30 cellular contexts compared by ENCODE assay signal in the genomic region with DNA sequence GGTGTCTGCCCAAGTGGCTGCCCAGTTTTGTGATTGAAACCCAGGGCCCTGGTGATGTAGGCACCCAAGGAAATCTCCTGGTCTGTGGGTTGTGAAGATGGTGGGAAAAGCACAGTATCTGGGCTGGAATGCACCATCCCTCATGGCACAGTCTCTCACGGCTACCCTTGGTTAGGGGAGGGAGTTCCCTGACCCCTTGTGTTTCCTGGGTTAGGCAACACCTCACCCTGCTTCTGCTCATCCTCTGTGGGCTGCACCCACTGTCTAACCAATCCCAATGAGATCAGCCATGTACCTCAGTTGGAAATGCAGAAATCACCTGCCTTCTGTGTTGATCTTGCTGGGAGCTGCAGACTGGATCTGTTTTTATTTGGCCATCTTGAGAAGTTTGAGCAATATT. TPM values are rescaled to one million over a fixed set of nuclear protein-coding genes. Genes with fewer than 3 reads are reported as not detected.
"Had no signal": no experiment of that assay in that cellular context is flagged by ENCODE, and none has a peak within 500 bp of the region (broad histone marks: within the 10 kb centered on the region; RNA-seq: fewer than 3 reads in every experiment).

No MANE protein-coding gene starts in this region.

- H3K4me1 Mint-ChIP-seq: nephron progenitor cell had no signal

- H3K27ac Mint-ChIP-seq: activated CD4-positive, alpha-beta T cell treated with anti-CD3 and anti-CD28 coated beads, Interleukin-2, amount 10 ng/mL, durations not matched to agents 24 days and 14 days; activated CD8-positive, alpha-beta memory T cell treated with anti-CD3 and anti-CD28 coated beads, Interleukin-2, amount 10 ng/mL, durations not matched to agents 7 days and 5 days; activated CD8-positive, alpha-beta T cell treated with anti-CD3 and anti-CD28 coated beads, Interleukin-2, amount 10 ng/mL, durations not matched to agents 7 days and 5 days; activated naive CD4-positive, alpha-beta T cell treated with anti-CD3 and anti-CD28 coated beads for 36 hours; nephron progenitor cell; progenitor cell of endocrine pancreas; stimulated activated effector memory CD8-positive, alpha-beta T cell treated with anti-CD3 and anti-CD28 coated beads, Interleukin-12 subunit alpha, Interleukin-12 subunit beta, amount 100 ng/mL, for 72 hours; stimulated activated naive CD8-positive, alpha-beta T cell treated with anti-CD3 and anti-CD28 coated beads, Interleukin-15, Interleukin-2, amounts not matched to agents 100 ng/mL and 50 ng/mL, for 24 hours; T-helper 17 cell had no signal

- H3K36me3 Mint-ChIP-seq: stimulated activated effector memory CD8-positive, alpha-beta T cell treated with anti-CD3 and anti-CD28 coated beads, Interleukin-12 subunit alpha, Interleukin-12 subunit beta, amount 100 ng/mL, for 72 hours had no signal

- DNase-seq: activated CD4-positive, alpha-beta T cell treated with anti-CD3 and anti-CD28 coated beads, Interleukin-2, amount 10 ng/mL, durations not matched to agents 24 days and 14 days; activated CD8-positive, alpha-beta memory T cell treated with anti-CD3 and anti-CD28 coated beads, Interleukin-2, amount 10 ng/mL, durations not matched to agents 7 days and 5 days; activated CD8-positive, alpha-beta T cell treated with anti-CD3 and anti-CD28 coated beads, Interleukin-2, amount 10 ng/mL, durations not matched to agents 7 days and 5 days; activated effector memory CD4-positive, alpha-beta T cell treated with Interleukin-2 at 50 U/mL for 16 hours; activated naive CD4-positive, alpha-beta T cell treated with anti-CD3 and anti-CD28 coated beads for 36 hours; anterior cingulate cortex; effector CD8-positive, alpha-beta T cell; erythroblast; gastrocnemius medialis; glutamatergic neuron; hippocampal formation; kidney; lower lobe of right lung; mesenchymal stem cell; nephron progenitor cell; ovary; sigmoid colon; small intestine; stimulated activated CD4-positive, alpha-beta T cell treated with anti-CD3 and anti-CD28 coated beads, Interleukin-4, amount 100 ng/mL, for 24 hours; T-helper 17 cell; T1000; upper lobe of left lung; WERI-Rb-1 had no signal

- ATAC-seq: activated CD4-positive, CD25-positive, alpha-beta regulatory T cell treated with anti-CD3 and anti-CD28 coated beads, Interleukin-2, amount 50 U/mL, for 24 hours; activated CD8-positive, alpha-beta memory T cell treated with anti-CD3 and anti-CD28 coated beads, Interleukin-2, amount 10 ng/mL, durations not matched to agents 7 days and 5 days; activated CD8-positive, alpha-beta T cell treated with anti-CD3 and anti-CD28 coated beads, Interleukin-2, amount 10 ng/mL, durations not matched to agents 7 days and 5 days; gastrocnemius medialis; lower lobe of right lung; stimulated activated effector memory CD8-positive, alpha-beta T cell treated with anti-CD3 and anti-CD28 coated beads, Interleukin-12 subunit alpha, Interleukin-12 subunit beta, amount 100 ng/mL, for 72 hours; T-helper 17 cell had no signal

- H3K4me3 Mint-ChIP-seq: activated CD4-positive, alpha-beta T cell treated with anti-CD3 and anti-CD28 coated beads, Interleukin-2, amount 10 ng/mL, durations not matched to agents 24 days and 14 days; activated CD8-positive, alpha-beta memory T cell treated with anti-CD3 and anti-CD28 coated beads, Interleukin-2, amount 10 ng/mL, durations not matched to agents 7 days and 5 days; activated CD8-positive, alpha-beta T cell treated with anti-CD3 and anti-CD28 coated beads, Interleukin-2, amount 10 ng/mL, durations not matched to agents 7 days and 5 days; activated naive CD4-positive, alpha-beta T cell treated with anti-CD3 and anti-CD28 coated beads for 36 hours; nephron progenitor cell; stimulated activated effector memory CD8-positive, alpha-beta T cell treated with anti-CD3 and anti-CD28 coated beads, Interleukin-12 subunit alpha, Interleukin-12 subunit beta, amount 100 ng/mL, for 72 hours; stimulated activated naive CD8-positive, alpha-beta T cell treated with anti-CD3 and anti-CD28 coated beads, Interleukin-15, Interleukin-2, amounts not matched to agents 100 ng/mL and 50 ng/mL, for 24 hours; T-helper 17 cell had no signal

- H3K27me3 Mint-ChIP-seq: activated CD4-positive, alpha-beta T cell treated with anti-CD3 and anti-CD28 coated beads, Interleukin-2, amount 10 ng/mL, durations not matched to agents 24 days and 14 days; activated CD8-positive, alpha-beta memory T cell treated with anti-CD3 and anti-CD28 coated beads, Interleukin-2, amount 10 ng/mL, durations not matched to agents 7 days and 5 days; progenitor cell of endocrine pancreas; stimulated activated naive CD8-positive, alpha-beta T cell treated with anti-CD3 and anti-CD28 coated beads, Interleukin-15, Interleukin-2, amounts not matched to agents 100 ng/mL and 50 ng/mL, for 24 hours; T-helper 17 cell had no signal

RNA-seq across cellular contexts. Expression of a gene that starts 27.6 kb away (rescaled TPM):
- total RNA-seq: bronchial epithelial cell, progenitor cell of endocrine pancreas, renal cortical epithelial cell, SK-MEL-5 had no signal

RNA-seq across cellular contexts. Expression of a gene that starts 37.4 kb away (rescaled TPM):
- total RNA-seq: bronchial epithelial cell, progenitor cell of endocrine pancreas, SK-MEL-5 had no signal
